ENCODE assay signal across 7 cellular contexts in the genomic region with DNA sequence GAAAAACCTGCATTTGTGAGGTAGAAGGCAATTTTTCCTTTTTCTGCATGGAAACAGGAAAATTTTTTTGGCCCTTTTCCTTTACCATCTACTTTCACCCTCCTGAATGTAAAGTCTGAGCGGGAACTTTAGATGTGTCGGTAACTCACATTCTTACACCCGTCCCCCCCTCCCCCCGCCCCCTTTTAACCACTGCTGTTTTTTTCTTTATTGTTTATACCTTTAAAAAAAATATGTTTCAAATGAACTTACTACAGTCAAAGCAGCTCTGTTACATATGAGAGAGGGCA. TPM values are rescaled to one million over a fixed set of nuclear protein-coding genes. Genes with fewer than 3 reads are reported as not detected.
A peak's percentile ranks its signal among the peaks of the same experiment; 100 is the strongest.
DNase-seq lines count a peak whose midpoint lies in the region; ATAC-seq and TF ChIP-seq lines count a peak whose summit lies in the region.

No MANE protein-coding gene starts in this region.

- no peak overlapping the region; the same call in 1 of the 2 replicates for H3K27ac Mint-ChIP-seq in GM23338

- H3K36me3 Mint-ChIP-seq in GM23338 (ENCODE audit: low read depth) = peaks cover 21% of the 10 kb centered on the region

- POLR2A ChIA-PET in RWPE1 (lab: Yijun Ruan, JAX; ENCODE audit: low non-redundant PET) = interaction anchor here (0.6 to 0.8 kb wide), 3 partner anchors 109 to 352 kb away, joined by 4 to 13 read pairs (median 7); no protein-coding TSS in a partner anchor

- no peak for TF ChIP-seq CTCF in GM23338 (conservative IDR thresholded peaks at IDR 0.05; ENCODE audit: low read depth in 2 of 2)
- no peak for TF ChIP-seq CTCF in RWPE1 (conservative IDR thresholded peaks at IDR 0.05; ENCODE audit: low read depth)
- no peak for TF ChIP-seq CTCF in foreskin fibroblast (IDR thresholded peaks at IDR 0.05; ENCODE audit: low read depth, low read length)

- H3K4me1 Mint-ChIP-seq in GM23338 = peaks cover 55% of the 10 kb centered on the region

- no peaks in the 10 kb centered on the region for H3K9me3 ChIP-seq in skeletal muscle satellite cell (replicated peaks; ENCODE audit: low read length)

- H3K4me3 ChIP-seq in GM23338 = peak overlapping the region; percentile 62
- H3K4me3 ChIP-seq in foreskin fibroblast (ENCODE audit: low read depth in 1 of 2, low read length in 2 of 2) = peak overlapping the region; percentile 54 to 61
- peak overlapping the region; percentile 75 for H3K4me3 ChIP-seq in skeletal muscle satellite cell (ENCODE audit: low read length)

- peak overlapping the region; percentile 93 for H3K9ac ChIP-seq in skeletal muscle satellite cell (ENCODE audit: low read depth, low read length)

- H3K9me3 Mint-ChIP-seq in GM23338 = no peaks in the 10 kb centered on the region

- H3K9me2 ChIP-seq in GM23338 (ENCODE audit: insufficient read depth) = no peaks in the 10 kb centered on the region

- H2AFZ ChIP-seq in GM23338 = no peak overlapping the region

- peak overlapping the region; percentile 90 for H3K4me2 ChIP-seq in GM23338
- H3K4me2 ChIP-seq in skeletal muscle satellite cell (ENCODE audit: low read length) = peak overlapping the region; percentile 81

- CTCF ChIA-PET in RWPE1 (lab: Yijun Ruan, JAX) = interaction anchor here (0.6 to 6.6 kb wide), 6 partner anchors 136 to 355 kb away, joined by 3 to 56 read pairs (median 4); no protein-coding TSS in a partner anchor

- peaks cover 51% of the 10 kb centered on the region for H3K4me1 ChIP-seq in GM23338 (ENCODE audit: insufficient read depth)
- H3K4me1 ChIP-seq in skeletal muscle satellite cell (ENCODE audit: control insufficient read depth, insufficient read depth, low read length) = peaks cover 44% of the 10 kb centered on the region

- H3K79me2 ChIP-seq in GM23338 (replicated peaks; ENCODE audit: insufficient read depth) = peaks cover 12% of the 10 kb centered on the region

- no peak for ATAC-seq in GM23338
- ATAC-seq in GM21529 (IDR thresholded peaks at IDR 0.05; ENCODE audit: unreplicated experiment) = no peak

- H3K27ac ChIP-seq in GM23338 (ENCODE audit: low read depth) (peak overlapping the region; percentile 93), RWPE1 (peak overlapping the region; percentile 97)

- H3K27me3 ChIP-seq in GM23338 (ENCODE audit: insufficient read depth) (peaks cover 26% of the 10 kb centered on the region), skeletal muscle satellite cell (ENCODE audit: control insufficient read depth, insufficient read depth, low read length) (peaks cover 30% of the 10 kb centered on the region)

- H4K20me1 ChIP-seq in GM23338 (replicated peaks; ENCODE audit: insufficient read depth) = no peaks in the 10 kb centered on the region; the same call in 1 of the 2 replicates

- peaks cover 17% of the 10 kb centered on the region; the same call in 1 of the 2 replicates for H3F3A ChIP-seq in GM23338 (replicated peaks; ENCODE audit: low read depth)

- peaks cover 45% of the 10 kb centered on the region for H3K27me3 Mint-ChIP-seq in GM23338 (ENCODE audit: insufficient read depth, low read depth, poor library complexity)

- H3K36me3 ChIP-seq in GM23338 (ENCODE audit: insufficient read depth) (no peaks in the 10 kb centered on the region), skeletal muscle satellite cell (ENCODE audit: insufficient read depth, low read length) (no peaks in the 10 kb centered on the region)

- peak overlapping the region; percentile 89 for H3K4me3 Mint-ChIP-seq in GM23338

- DNase-seq in GM23338 (ENCODE audit: low spot score) = no peak
- DNase-seq in RWPE1 (ENCODE audit: low spot score) = peak; percentile 50
- DNase-seq in foreskin fibroblast = no peak
- no peak for DNase-seq in iPS-NIHi11 (ENCODE audit: low spot score)
- DNase-seq in NCI-H1105 treated with DMSO at 0.1 percent for 48 hours (lab: John Stamatoyannopoulos, UW) = no peak

TF ChIP-seq in GM23338, 12 proteins besides CTCF, POLR2A, EP300 and RAD21 (continues in another document):
- TF ChIP-seq NANOG (IDR thresholded peaks at IDR 0.05; ENCODE audit: borderline replicate concordance) (no peak), ZNF114 (CRISPR knock-in tag; IDR thresholded peaks at IDR 0.05) (no peak), CREB1 (CRISPR knock-in tag; IDR thresholded peaks at IDR 0.05; ENCODE audit: low read depth) (no peak), EZH2 (IDR thresholded peaks at IDR 0.05; ENCODE audit: low read depth, unreplicated experiment) (no peak), STAT1 (IDR thresholded peaks at IDR 0.05; ENCODE audit: unreplicated experiment) (no peak), ZNF331 (CRISPR knock-in tag; IDR thresholded peaks at IDR 0.05; ENCODE audit: low read depth) (no peak), POLR2AphosphoS5 (IDR thresholded peaks at IDR 0.05; ENCODE audit: low read depth) (no peak), JUNB (IDR thresholded peaks at IDR 0.05; ENCODE audit: unreplicated experiment) (no peak)
- TF ChIP-seq, protein P1, sequence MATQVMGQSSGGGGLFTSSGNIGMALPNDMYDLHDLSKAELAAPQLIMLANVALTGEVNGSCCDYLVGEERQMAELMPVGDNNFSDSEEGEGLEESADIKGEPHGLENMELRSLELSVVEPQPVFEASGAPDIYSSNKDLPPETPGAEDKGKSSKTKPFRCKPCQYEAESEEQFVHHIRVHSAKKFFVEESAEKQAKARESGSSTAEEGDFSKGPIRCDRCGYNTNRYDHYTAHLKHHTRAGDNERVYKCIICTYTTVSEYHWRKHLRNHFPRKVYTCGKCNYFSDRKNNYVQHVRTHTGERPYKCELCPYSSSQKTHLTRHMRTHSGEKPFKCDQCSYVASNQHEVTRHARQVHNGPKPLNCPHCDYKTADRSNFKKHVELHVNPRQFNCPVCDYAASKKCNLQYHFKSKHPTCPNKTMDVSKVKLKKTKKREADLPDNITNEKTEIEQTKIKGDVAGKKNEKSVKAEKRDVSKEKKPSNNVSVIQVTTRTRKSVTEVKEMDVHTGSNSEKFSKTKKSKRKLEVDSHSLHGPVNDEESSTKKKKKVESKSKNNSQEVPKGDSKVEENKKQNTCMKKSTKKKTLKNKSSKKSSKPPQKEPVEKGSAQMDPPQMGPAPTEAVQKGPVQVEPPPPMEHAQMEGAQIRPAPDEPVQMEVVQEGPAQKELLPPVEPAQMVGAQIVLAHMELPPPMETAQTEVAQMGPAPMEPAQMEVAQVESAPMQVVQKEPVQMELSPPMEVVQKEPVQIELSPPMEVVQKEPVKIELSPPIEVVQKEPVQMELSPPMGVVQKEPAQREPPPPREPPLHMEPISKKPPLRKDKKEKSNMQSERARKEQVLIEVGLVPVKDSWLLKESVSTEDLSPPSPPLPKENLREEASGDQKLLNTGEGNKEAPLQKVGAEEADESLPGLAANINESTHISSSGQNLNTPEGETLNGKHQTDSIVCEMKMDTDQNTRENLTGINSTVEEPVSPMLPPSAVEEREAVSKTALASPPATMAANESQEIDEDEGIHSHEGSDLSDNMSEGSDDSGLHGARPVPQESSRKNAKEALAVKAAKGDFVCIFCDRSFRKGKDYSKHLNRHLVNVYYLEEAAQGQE (IDR thresholded peaks at IDR 0.05; ENCODE audit: unreplicated experiment) = no peak

RNA-seq across cellular contexts. Expression of a gene that starts 0.5 kb away (rescaled TPM):
- total RNA-seq in GM23338 (2014; rRNA removed; shearing (Covaris generic)) = 40.3 and 42.7 TPM in 2 replicates
- 59.3 and 60.8 TPM in 2 replicates for polyA plus RNA-seq in GM23338 (2016; fragmentation: Nextera tagmentation; extraction: Ambion mirVana)
- 0.87 and 1.0 TPM in 2 replicates for total RNA-seq in skeletal muscle satellite cell (2012; rRNA removed)
